Comparison of ENCODE assay signal across 8 cellular contexts in the genomic region with DNA sequence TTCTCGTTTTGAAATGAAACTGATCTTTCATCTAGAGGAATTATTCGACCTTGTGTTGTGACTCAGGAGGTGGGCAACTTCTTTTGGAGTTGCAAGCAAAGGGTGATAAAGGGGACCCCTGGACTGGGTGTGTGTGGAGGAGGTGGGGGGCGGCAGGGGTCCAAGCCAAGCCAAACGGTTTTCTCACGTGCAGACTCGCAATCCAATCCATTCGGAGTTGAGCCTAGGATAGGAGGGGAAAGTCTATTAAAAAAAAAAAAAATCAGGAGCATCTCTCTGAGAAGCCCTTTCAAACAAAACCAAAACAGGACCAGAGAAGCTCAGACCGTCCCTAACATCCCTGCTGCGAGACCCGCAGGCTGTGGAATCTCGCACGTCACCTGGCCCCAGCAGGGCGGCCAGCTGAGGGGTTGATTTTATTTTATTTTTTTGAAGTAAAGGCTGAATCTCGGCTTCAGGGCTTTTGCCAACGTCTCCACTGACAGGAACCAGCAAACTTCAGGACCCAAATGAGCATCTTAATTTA.
DNase-seq lines count a peak whose midpoint lies in the region; ATAC-seq lines count a peak whose summit lies in the region.

No MANE protein-coding gene starts in this region.

- H3K27ac Mint-ChIP-seq in activated T-cell treated with anti-CD3 and anti-CD28 coated beads, Interleukin-2, amount 50 U/mL, for 24 hours = no peak overlapping the region

- H3K4me1 Mint-ChIP-seq in activated T-cell treated with anti-CD3 and anti-CD28 coated beads, Interleukin-2, amount 50 U/mL, for 24 hours (ENCODE audit: low read depth) = peaks cover 17% of the 10 kb centered on the region

- peaks cover 69% of the 10 kb centered on the region for H3K27me3 Mint-ChIP-seq in activated T-cell treated with anti-CD3 and anti-CD28 coated beads, Interleukin-2, amount 50 U/mL, for 24 hours

- peak overlapping the region; percentile 93 for H3K27ac ChIP-seq in subcutaneous abdominal adipose tissue (ENCODE audit: low read depth, low read length)

- H3K9ac ChIP-seq in adipocyte (ENCODE audit: low read length) = peak overlapping the region; percentile 92
- peak overlapping the region; percentile 63 to 74 (median 70) for H3K9ac ChIP-seq in subcutaneous abdominal adipose tissue (ENCODE audit: low read length in 5 of 5)

- H3K4me1 ChIP-seq in adipocyte (ENCODE audit: control insufficient read depth, insufficient read depth, low read length) (peaks cover 62% of the 10 kb centered on the region), subcutaneous abdominal adipose tissue (ENCODE audit: control insufficient read depth in 5 of 5, insufficient read depth in 5 of 5, low read length in 5 of 5) (peaks cover 4 to 63% (median 55%) of the 10 kb centered on the region in 5 donors)

- H3K36me3 ChIP-seq in adipocyte (ENCODE audit: control insufficient read depth, insufficient read depth, low read length, severe bottlenecking) (no peaks in the 10 kb centered on the region), subcutaneous abdominal adipose tissue (ENCODE audit: control insufficient read depth in 5 of 5, insufficient read depth in 5 of 5, low read length in 5 of 5) (no peaks in the 10 kb centered on the region)

- peak overlapping the region; percentile 80 for H3K4me3 Mint-ChIP-seq in activated T-cell treated with anti-CD3 and anti-CD28 coated beads, Interleukin-2, amount 50 U/mL, for 24 hours

- H3K27me3 ChIP-seq in adipocyte (replicated peaks; ENCODE audit: control insufficient read depth, insufficient read depth, low read length) = no peaks in the 10 kb centered on the region
- H3K27me3 ChIP-seq in subcutaneous abdominal adipose tissue (ENCODE audit: control insufficient read depth in 5 of 5, insufficient read depth in 4 of 5, low read length in 5 of 5) = no peaks in the 10 kb centered on the region

- H3K4me3 ChIP-seq in adipocyte (ENCODE audit: low read length) = peak overlapping the region; percentile 86
- peak overlapping the region; percentile 60 to 72 (median 66) for H3K4me3 ChIP-seq in subcutaneous abdominal adipose tissue (ENCODE audit: low read depth in 1 of 5, low read length in 5 of 5)

- no peaks in the 10 kb centered on the region for H3K36me3 Mint-ChIP-seq in activated T-cell treated with anti-CD3 and anti-CD28 coated beads, Interleukin-2, amount 50 U/mL, for 24 hours (ENCODE audit: low read depth)

- H3K9me3 Mint-ChIP-seq in activated T-cell treated with anti-CD3 and anti-CD28 coated beads, Interleukin-2, amount 50 U/mL, for 24 hours = no peaks in the 10 kb centered on the region

- no peaks in the 10 kb centered on the region for H3K9me3 ChIP-seq in adipocyte (ENCODE audit: control insufficient read depth, low read length)
- no peaks in the 10 kb centered on the region for H3K9me3 ChIP-seq in subcutaneous abdominal adipose tissue (ENCODE audit: control insufficient read depth in 5 of 5, low read length in 5 of 5)

- no peak for ATAC-seq in GM19035 (IDR thresholded peaks at IDR 0.05; ENCODE audit: unreplicated experiment)
- ATAC-seq in HG02623 (IDR thresholded peaks at IDR 0.05; ENCODE audit: unreplicated experiment) = no peak

- no peak for DNase-seq in activated T-cell treated with anti-CD3 and anti-CD28 coated beads, Interleukin-2, amount 50 U/mL, for 24 hours
- DNase-seq in activated T-cell treated with anti-CD3 and anti-CD28 coated beads, Interleukin-2, amount 50 U/mL, for 1 hour = no peak
- DNase-seq in adipocyte (ENCODE audit: low read depth) = peak; percentile 58
- peak; percentile 77 for DNase-seq in islet precursor cell
- no peak for DNase-seq in activated CD8-positive, alpha-beta memory T cell treated with anti-CD3 and anti-CD28 coated beads, Interleukin-2, amount 50 U/mL, for 48 hours

Comparison
In these comparisons a context has a peak if more than half of its experiments do, and no peak if none do; other contexts are left out.
1. DNase-seq: peak in adipocyte (single experiment) and islet precursor cell (single experiment); none in activated T-cell treated with anti-CD3 and anti-CD28 coated beads, Interleukin-2, amount 50 U/mL, for 24 hours (single experiment), activated T-cell treated with anti-CD3 and anti-CD28 coated beads, Interleukin-2, amount 50 U/mL, for 1 hour (single experiment) and activated CD8-positive, alpha-beta memory T cell treated with anti-CD3 and anti-CD28 coated beads, Interleukin-2, amount 50 U/mL, for 48 hours (single experiment).